ENCODE assay signal across 8 cellular contexts in genomic region chr19:48444129-48444932, GRCh38. TPM values are rescaled to one million over a fixed set of nuclear protein-coding genes. Genes with fewer than 3 reads are reported as not detected.
A peak's percentile ranks its signal among the peaks of the same experiment; 100 is the strongest.
DNase-seq lines count a peak whose midpoint lies in the region; ATAC-seq and TF ChIP-seq lines count a peak whose summit lies in the region.

No MANE protein-coding gene starts in this region.

- peaks cover 20% of the 10 kb centered on the region for H3K4me1 Mint-ChIP-seq in activated T-helper 17 cell treated with anti-CD3 and anti-CD28 coated beads, Interleukin-2, amount 50 U/mL, for 72 hours

- DNase-seq in GM13977 (ENCODE audit: low spot score): peak; percentile 51
- DNase-seq in mesenchymal stem cell: no peak
- no peak for DNase-seq in omental fat pad (ENCODE audit: low spot score)
- no peak for DNase-seq in activated gamma-delta T cell (lab: John Stamatoyannopoulos, UW)
- no peak for DNase-seq in left lobe of liver (ENCODE audit: low spot score)

- WGBS in mesenchymal stem cell: 95% methylated on average over 38 of the region's 38 CpGs

- H3K4me1 ChIP-seq in ACC112 (ENCODE audit: control insufficient read depth, insufficient read depth, low read length, unreplicated experiment): peaks cover 6% of the 10 kb centered on the region
- peaks cover 17% of the 10 kb centered on the region for H3K4me1 ChIP-seq in mesenchymal stem cell (ENCODE audit: control insufficient read depth, insufficient read depth, low read depth, low read length)

- H3K4me2 ChIP-seq in mesenchymal stem cell (ENCODE audit: low read length, poor library complexity, severe bottlenecking): peak overlapping the region; percentile 88

- H3K4ac ChIP-seq in mesenchymal stem cell (ENCODE audit: low read depth in 1 of 2, low read length in 2 of 2): peak overlapping the region in 1 of 2 experiments; percentile 78

- H3K27ac ChIP-seq in ACC112 (ENCODE audit: low read depth, low read length) (no peak overlapping the region), mesenchymal stem cell (ENCODE audit: low read length, poor library complexity, severe bottlenecking) (peak overlapping the region; percentile 81)

- peak overlapping the region; percentile 57 for H2BK15ac ChIP-seq in mesenchymal stem cell (ENCODE audit: low read depth, poor library complexity, severe bottlenecking)

- peaks cover 60% of the 10 kb centered on the region for H3K36me3 Mint-ChIP-seq in activated T-helper 17 cell treated with anti-CD3 and anti-CD28 coated beads, Interleukin-2, amount 50 U/mL, for 72 hours (ENCODE audit: low read depth)

- H3K79me2 ChIP-seq in ACC112 (ENCODE audit: control insufficient read depth, insufficient read depth, low read length, unreplicated experiment): peaks cover 16% of the 10 kb centered on the region

- ATAC-seq in activated T-helper 17 cell treated with anti-CD3 and anti-CD28 coated beads, Interleukin-2, amount 50 U/mL, for 72 hours (replicated peaks): no peak
- ATAC-seq in omental fat pad (ENCODE audit: low FRiP score) (no peak), HG03280 (IDR thresholded peaks at IDR 0.05; ENCODE audit: unreplicated experiment) (no peak), left lobe of liver (no peak)

- peak overlapping the region; percentile 96 for H3K27ac Mint-ChIP-seq in activated T-helper 17 cell treated with anti-CD3 and anti-CD28 coated beads, Interleukin-2, amount 50 U/mL, for 72 hours

- H3K27me3 Mint-ChIP-seq in activated T-helper 17 cell treated with anti-CD3 and anti-CD28 coated beads, Interleukin-2, amount 50 U/mL, for 72 hours: peaks cover 14% of the 10 kb centered on the region

- H3K79me1 ChIP-seq in mesenchymal stem cell (replicated peaks; ENCODE audit: low read length, poor library complexity, severe bottlenecking): peaks cover 28% of the 10 kb centered on the region

- in situ Hi-C loops in GM13977 (cut with MboI; ENCODE audit: low pct_unique_long_range_greater_than_20kb, low sequenced_read_pairs, unreplicated experiment): no loop called here

- H2BK120ac ChIP-seq in mesenchymal stem cell (ENCODE audit: low read depth, low read length): no peak overlapping the region

- peak overlapping the region in 1 of 2 experiments; percentile 55 for H3K14ac ChIP-seq in mesenchymal stem cell (ENCODE audit: low read length in 2 of 2)

- no peak overlapping the region for H3K23ac ChIP-seq in mesenchymal stem cell (ENCODE audit: low read length in 2 of 2)

- H2BK5ac ChIP-seq in mesenchymal stem cell (ENCODE audit: low read depth, low read length, poor library complexity, severe bottlenecking): no peak overlapping the region

- peak overlapping the region; percentile 97 for H3K4me3 Mint-ChIP-seq in activated T-helper 17 cell treated with anti-CD3 and anti-CD28 coated beads, Interleukin-2, amount 50 U/mL, for 72 hours

- peak overlapping the region; percentile 65 for H4K91ac ChIP-seq in mesenchymal stem cell (ENCODE audit: low read length)

- H4K8ac ChIP-seq in mesenchymal stem cell (ENCODE audit: low read length): peak overlapping the region; percentile 91

- H2AFZ ChIP-seq in ACC112 (ENCODE audit: low read length, unreplicated experiment) (no peak overlapping the region), mesenchymal stem cell (ENCODE audit: low read depth, low read length) (no peak overlapping the region)

- H3K9ac ChIP-seq in mesenchymal stem cell (ENCODE audit: low read length): peak overlapping the region; percentile 95

- H3K36me3 ChIP-seq in ACC112 (ENCODE audit: insufficient read depth, low read length): no peaks in the 10 kb centered on the region; the same call in 1 of the 2 replicates
- peaks cover 21 to 26% of the 10 kb centered on the region in 2 experiments for H3K36me3 ChIP-seq in mesenchymal stem cell (ENCODE audit: control insufficient read depth in 1 of 2, insufficient read depth in 2 of 2, low read depth in 1 of 2, low read length in 2 of 2)

- TF ChIP-seq CTCF in GM13977 (IDR thresholded peaks at IDR 0.05; ENCODE audit: extremely low read depth, insufficient read depth, missing control alignments) (no peak), omental fat pad (IDR thresholded peaks at IDR 0.05) (no peak)

- peak overlapping the region; percentile 91 for H2AK5ac ChIP-seq in mesenchymal stem cell (ENCODE audit: low read length, severe bottlenecking)

- no peaks in the 10 kb centered on the region for H3K9me3 ChIP-seq in mesenchymal stem cell (ENCODE audit: control insufficient read depth, low read length)

- H2BK12ac ChIP-seq in mesenchymal stem cell (ENCODE audit: low read length in 2 of 2): no peak overlapping the region

- peaks cover 6% of the 10 kb centered on the region; the same call in 1 of the 2 replicates for H3K27me3 ChIP-seq in ACC112 (ENCODE audit: insufficient read depth, low read length)
- H3K27me3 ChIP-seq in mesenchymal stem cell (ENCODE audit: control insufficient read depth in 1 of 2, insufficient read depth in 1 of 2, low read length in 2 of 2): no peaks in the 10 kb centered on the region

- H3K4me3 ChIP-seq in ACC112 (ENCODE audit: low read depth, low read length) (peak overlapping the region; percentile 98), mesenchymal stem cell (ENCODE audit: insufficient read depth in 1 of 2, low read depth in 1 of 2, low read length in 2 of 2) (peak overlapping the region in 1 of 2 experiments; percentile 89)

- H3K18ac ChIP-seq in mesenchymal stem cell (ENCODE audit: low read depth in 1 of 2, low read length in 2 of 2): peak overlapping the region in 1 of 2 experiments; percentile 69

- H3K9me3 Mint-ChIP-seq in activated T-helper 17 cell treated with anti-CD3 and anti-CD28 coated beads, Interleukin-2, amount 50 U/mL, for 72 hours: no peaks in the 10 kb centered on the region

RNA-seq across cellular contexts. Expression of gene GRWD1, which starts 1.5 kb away (rescaled TPM):
- 10 to 100 TPM; 34.9 to 72.9 TPM for total RNA-seq in activated T-helper 17 cell treated with anti-CD3 and anti-CD28 coated beads, Interleukin-2, amount 50 U/mL, for 72 hours
- polyA plus RNA-seq in mesenchymal stem cell (2013, experiment 1 of 2): 10.0 TPM
- polyA plus RNA-seq in mesenchymal stem cell (2013, experiment 2 of 2): 9.0 TPM
- 10 to 100 TPM; 19.5 to 90.5 (median 31.5) TPM for total RNA-seq in omental fat pad
- total RNA-seq in left lobe of liver: 16.0 TPM

RNA-seq across cellular contexts. Expression of gene KCNJ14, which starts 11.0 kb away (rescaled TPM):
- 1 to 10 TPM; 1.7 to 2.1 TPM for total RNA-seq in activated T-helper 17 cell treated with anti-CD3 and anti-CD28 coated beads, Interleukin-2, amount 50 U/mL, for 72 hours
- polyA plus RNA-seq in mesenchymal stem cell (2013, experiment 1 of 2): 0.25 TPM
- polyA plus RNA-seq in mesenchymal stem cell (2013, experiment 2 of 2): 0.21 TPM
- total RNA-seq in omental fat pad (1 to 10 TPM in 2 of 4 donors, under 1 TPM in 2; 0.56 to 2.2 (median 1.1) TPM), left lobe of liver (0.38 TPM)

RNA-seq across cellular contexts. Expression of gene CYTH2, which starts 24.8 kb away (rescaled TPM):
- total RNA-seq in activated T-helper 17 cell treated with anti-CD3 and anti-CD28 coated beads, Interleukin-2, amount 50 U/mL, for 72 hours: 10 to 100 TPM; 30.6 to 35.4 TPM
- 47.7 TPM for polyA plus RNA-seq in mesenchymal stem cell (2013, experiment 1 of 2)
- polyA plus RNA-seq in mesenchymal stem cell (2013, experiment 2 of 2): 45.1 TPM
- total RNA-seq in omental fat pad (10 to 100 TPM; 19.2 to 49.7 (median 26.8) TPM), left lobe of liver (13.9 TPM)

RNA-seq across cellular contexts. Expression of gene GRIN2D, which starts 50.9 kb away (rescaled TPM):
- 1 to 10 TPM in 1 of 2 donors, under 1 TPM in 1; 0.28 to 1.2 TPM for total RNA-seq in activated T-helper 17 cell treated with anti-CD3 and anti-CD28 coated beads, Interleukin-2, amount 50 U/mL, for 72 hours
- 3.2 TPM for polyA plus RNA-seq in mesenchymal stem cell (2013, experiment 1 of 2)
- polyA plus RNA-seq in mesenchymal stem cell (2013, experiment 2 of 2): 2.7 TPM
- total RNA-seq in omental fat pad: under 1 TPM; 0.12 to 0.63 (median 0.33) TPM
- 0.20 TPM for total RNA-seq in left lobe of liver

RNA-seq across cellular contexts. Expression of gene KDELR1, which starts 53.0 kb away (rescaled TPM):
- total RNA-seq in activated T-helper 17 cell treated with anti-CD3 and anti-CD28 coated beads, Interleukin-2, amount 50 U/mL, for 72 hours: 10 to 100 TPM; 73.8 to 97.0 TPM
- 602 TPM for polyA plus RNA-seq in mesenchymal stem cell (2013, experiment 1 of 2)
- polyA plus RNA-seq in mesenchymal stem cell (2013, experiment 2 of 2): 596 TPM
- total RNA-seq in omental fat pad: 100 to 1,000 TPM in 1 of 4 donors, 10 to 100 TPM in 3; 72.2 to 102 (median 75.3) TPM
- total RNA-seq in left lobe of liver: 68.4 TPM
